20 cellular contexts compared by ENCODE assay signal in genomic region chr3:76470285-76470684, GRCh38.
DNase-seq lines count a peak whose midpoint lies in the region; ATAC-seq, FAIRE-seq and TF ChIP-seq lines count a peak whose summit lies in the region.
"Had no signal": no experiment of that assay in that cellular context is flagged by ENCODE, and none has a peak within 500 bp of the region (broad histone marks: within the 10 kb centered on the region; RNA-seq: fewer than 3 reads in every experiment).

No MANE protein-coding gene starts in this region.

- no peak overlapping the region for H3K4me3 ChIP-seq in retinal pigment epithelial cell (ENCODE audit: low read length)
- H3K4me3 ChIP-seq in endodermal cell (ENCODE audit: low read length): no peak overlapping the region
- H3K4me3 ChIP-seq: adrenal gland, colonic mucosa, esophagus squamous epithelium, neural progenitor cell, upper lobe of left lung had no signal

- H3K27ac ChIP-seq in endodermal cell (ENCODE audit: low read depth, low read length): no peak overlapping the region
- H3K27ac ChIP-seq: adrenal gland, colonic mucosa, esophagus squamous epithelium, neural progenitor cell, upper lobe of left lung had no signal

- no peaks in the 10 kb centered on the region for H3K36me3 Mint-ChIP-seq in endodermal cell (ENCODE audit: low read depth)
- H3K36me3 Mint-ChIP-seq: CD4-positive, CD25-positive, alpha-beta regulatory T cell; memory B cell; neural progenitor cell had no signal

- no peaks in the 10 kb centered on the region for H3K4me1 Mint-ChIP-seq in endodermal cell
- H3K4me1 Mint-ChIP-seq: activated CD4-positive, alpha-beta memory T cell treated with anti-CD3 and anti-CD28 coated beads, Interleukin-2, amount 10 ng/mL, durations not matched to agents 7 days and 5 days; CD4-positive, CD25-positive, alpha-beta regulatory T cell; memory B cell; neural progenitor cell had no signal

- H3K27ac Mint-ChIP-seq in endodermal cell: no peak overlapping the region
- H3K27ac Mint-ChIP-seq: activated CD4-positive, alpha-beta memory T cell treated with anti-CD3 and anti-CD28 coated beads, Interleukin-2, amount 10 ng/mL, durations not matched to agents 7 days and 5 days; activated T-helper 1 cell treated with anti-CD3 and anti-CD28 coated beads, Interleukin-12 subunit alpha, Interleukin-12 subunit beta, Interleukin-2, Interleukin-4 antibody, amounts not matched to agents 30 ng/mL and 10 ng/mL and 1 ng/mL, durations not matched to agents 14 hours and 24 hours and 36 hours; CD4-positive, CD25-positive, alpha-beta regulatory T cell; memory B cell; neural progenitor cell had no signal

- no peaks in the 10 kb centered on the region for H3K4me1 ChIP-seq in endodermal cell (ENCODE audit: control insufficient read depth, insufficient read depth, low read length)
- H3K4me1 ChIP-seq: adrenal gland, colonic mucosa, esophagus squamous epithelium, neural progenitor cell, upper lobe of left lung had no signal

- H3K27me3 ChIP-seq in endodermal cell (ENCODE audit: control insufficient read depth, insufficient read depth, low read length, poor library complexity, severe bottlenecking): no peaks in the 10 kb centered on the region
- H3K27me3 ChIP-seq: adrenal gland, colonic mucosa, esophagus squamous epithelium, neural progenitor cell, upper lobe of left lung had no signal

- TF ChIP-seq CTCF in retinal pigment epithelial cell (conservative IDR thresholded peaks at IDR 0.05; ENCODE audit: low read depth, low read length) (no peak), endodermal cell (conservative IDR thresholded peaks at IDR 0.05) (no peak)

- no peaks in the 10 kb centered on the region for H3K9me3 ChIP-seq in endodermal cell (ENCODE audit: control insufficient read depth, low read length)
- H3K9me3 ChIP-seq: adrenal gland, colonic mucosa, esophagus squamous epithelium, upper lobe of left lung had no signal

- peak; percentile 58 for FAIRE-seq in RCC 7860 (lab: Jason Lieb, UNC)
- FAIRE-seq: GM12891 had no signal

- WGBS in endodermal cell (ENCODE audit: insufficient coverage in 1 of 2, insufficient read length in 1 of 2), 2 experiments: 97% methylated on average over 2 of the region's 2 CpGs; no CpG with 5 or more reads in 1 of the 2 experiments

- H3K27me3 Mint-ChIP-seq in endodermal cell (ENCODE audit: insufficient read depth): no peaks in the 10 kb centered on the region
- H3K27me3 Mint-ChIP-seq: activated CD4-positive, alpha-beta memory T cell treated with anti-CD3 and anti-CD28 coated beads, Interleukin-2, amount 10 ng/mL, durations not matched to agents 7 days and 5 days; CD4-positive, CD25-positive, alpha-beta regulatory T cell; memory B cell had no signal

- peak; percentile 86 for DNase-seq in ELR (ENCODE audit: low read depth)
- peak; percentile 71 for DNase-seq in RCC 7860 (ENCODE audit: low spot score)
- peak; percentile 73 for DNase-seq in fibroblast of peridontal ligament (ENCODE audit: extremely low read depth)
- DNase-seq in retinal pigment epithelial cell (ENCODE audit: low read depth): peak; percentile 31
- DNase-seq in endodermal cell: no peak
- no peak for DNase-seq in NCI-H345 treated with DMSO at 0.1 percent for 48 hours (lab: John Stamatoyannopoulos, UW; ENCODE audit: unreplicated experiment)
- DNase-seq: activated CD4-positive, alpha-beta memory T cell treated with anti-CD3 and anti-CD28 coated beads, Interleukin-2, amount 10 ng/mL, durations not matched to agents 7 days and 5 days; adrenal gland; CD4-positive, CD25-positive, alpha-beta regulatory T cell; colonic mucosa; esophagus squamous epithelium; Kasumi-1; stimulated activated naive CD4-positive, alpha-beta T cell; upper lobe of left lung had no signal

- no peak overlapping the region for H3K9ac ChIP-seq in endodermal cell (ENCODE audit: extremely low read depth, low read length, poor library complexity, severe bottlenecking)
- H3K9ac ChIP-seq: neural progenitor cell had no signal

- ATAC-seq in GM18517 (IDR thresholded peaks at IDR 0.05; ENCODE audit: unreplicated experiment): no peak
- ATAC-seq: sciatic nerve had no signal

- H3K36me3 ChIP-seq in endodermal cell (ENCODE audit: control insufficient read depth, insufficient read depth, low read length): no peaks in the 10 kb centered on the region
- H3K36me3 ChIP-seq: adrenal gland, colonic mucosa, esophagus squamous epithelium, neural progenitor cell, upper lobe of left lung had no signal

- no peaks in the 10 kb centered on the region for H3K9me3 Mint-ChIP-seq in endodermal cell
- H3K9me3 Mint-ChIP-seq: neural progenitor cell had no signal

- no peak overlapping the region for H3K4me3 Mint-ChIP-seq in endodermal cell
- H3K4me3 Mint-ChIP-seq: activated CD4-positive, alpha-beta memory T cell treated with anti-CD3 and anti-CD28 coated beads, Interleukin-2, amount 10 ng/mL, durations not matched to agents 7 days and 5 days; activated T-helper 1 cell treated with anti-CD3 and anti-CD28 coated beads, Interleukin-12 subunit alpha, Interleukin-12 subunit beta, Interleukin-2, Interleukin-4 antibody, amounts not matched to agents 30 ng/mL and 10 ng/mL and 1 ng/mL, durations not matched to agents 14 hours and 24 hours and 36 hours; CD4-positive, CD25-positive, alpha-beta regulatory T cell; memory B cell; neural progenitor cell had no signal

Comparison
In these comparisons a context has a peak if more than half of its experiments do, and no peak if none do; other contexts are left out.
1. DNase-seq: peak in ELR (single experiment), RCC 7860 (single experiment), fibroblast of peridontal ligament (single experiment) and retinal pigment epithelial cell (single experiment); none in endodermal cell (single experiment) and NCI-H345 treated with DMSO at 0.1 percent for 48 hours (single experiment).